23 cellular contexts compared by ENCODE assay signal in the genomic region with DNA sequence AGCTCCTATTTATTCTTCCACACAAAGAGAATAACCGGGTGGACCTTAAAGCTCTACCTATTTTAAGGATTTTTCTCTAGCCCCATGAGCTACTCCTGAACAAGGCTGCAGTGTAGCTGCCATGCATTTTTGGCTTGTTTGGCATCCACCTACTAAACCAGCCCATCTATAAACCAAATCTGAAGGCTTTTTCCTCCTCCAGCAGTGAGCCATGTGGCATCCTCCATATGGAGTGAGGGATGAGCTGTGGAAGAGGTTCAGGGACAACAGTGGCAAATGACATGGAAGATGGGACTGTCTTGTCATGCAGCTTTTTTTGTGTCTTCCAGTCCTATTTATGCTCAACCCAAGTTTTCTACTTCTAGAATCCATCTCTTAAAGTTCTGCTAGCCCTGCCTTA.
"Had no signal": no experiment of that assay in that cellular context is flagged by ENCODE, and none has a peak within 500 bp of the region (broad histone marks: within the 10 kb centered on the region; RNA-seq: fewer than 3 reads in every experiment).

No MANE protein-coding gene starts in this region.

- ATAC-seq: naive thymus-derived CD8-positive, alpha-beta T cell; natural killer cell treated with Interleukin-12 subunit alpha and Interleukin-12 subunit beta and Interleukin-15 and Interleukin-18, amount 100 ng/mL, for 72 hours; pancreas; psoas muscle; right cardiac atrium; right lobe of liver; stimulated activated effector memory CD8-positive, alpha-beta T cell treated with anti-CD3 and anti-CD28 coated beads, Interleukin-12 subunit alpha, Interleukin-12 subunit beta, amount 100 ng/mL, for 72 hours; stimulated activated naive B cell treated with anti-CD40 and anti-IgM and Interleukin-4, amounts not matched to agents 10 μg/mL and 1 μg/mL and 100 μg/mL, for 72 hours; upper lobe of right lung had no signal

- DNase-seq: naive thymus-derived CD8-positive, alpha-beta T cell; nephron progenitor cell; nucleus accumbens; pancreas; psoas muscle; right cardiac atrium; right lobe of liver; sigmoid colon; small intestine; stimulated activated CD4-positive, alpha-beta T cell treated with anti-CD3 and anti-CD28 coated beads, Interleukin-15, amount 100 ng/mL, for 24 hours; stimulated activated CD4-positive, alpha-beta T cell treated with anti-CD3 and anti-CD28 coated beads, Interleukin-2, amount 100 ng/mL, for 24 hours; stimulated activated CD4-positive, alpha-beta T cell treated with anti-CD3 and anti-CD28 coated beads, Interleukin-2, amount 100 ng/mL, for 48 hours; stimulated activated CD4-positive, alpha-beta T cell treated with anti-CD3 and anti-CD28 coated beads, Interleukin-4, amount 100 ng/mL, for 24 hours; stimulated activated naive B cell treated with anti-CD40 and anti-IgM and Interleukin-4, amounts not matched to agents 10 μg/mL and 1 μg/mL and 100 μg/mL, for 72 hours; stimulated activated naive CD4-positive, alpha-beta T cell treated with Interleukin-2 at 50 U/mL for 16 hours; stomach; testis; tibial artery; transverse colon; upper lobe of right lung; uterus had no signal
